In genomic region chr6:159679091-159680077, GRCh38 we compare ENCODE assay signal across 11 cellular contexts. TPM values are rescaled to one million over a fixed set of nuclear protein-coding genes. Genes with fewer than 3 reads are reported as not detected.
DNase-seq lines count a peak whose midpoint lies in the region; ATAC-seq lines count a peak whose summit lies in the region.
"Had no signal": no experiment of that assay in that cellular context is flagged by ENCODE, and none has a peak within 500 bp of the region (broad histone marks: within the 10 kb centered on the region; RNA-seq: fewer than 3 reads in every experiment).

No MANE protein-coding gene starts in this region.

- H3K36me3 Mint-ChIP-seq in activated T-helper 2 cell treated with anti-CD3 and anti-CD28 coated beads, Interferon-gamma antibody, Interleukin-2, Interleukin-4, amounts not matched to agents 10 μg/mL and 5 μg/mL and 100 μg/mL, durations not matched to agents 14 hours and 24 hours and 36 hours (ENCODE audit: low read depth), result peaks cover 41% of the 10 kb centered on the region
- H3K36me3 Mint-ChIP-seq in T-helper 17 cell (ENCODE audit: low read depth), result peaks cover 2% of the 10 kb centered on the region

- ATAC-seq in GM21529 (IDR thresholded peaks at IDR 0.05; ENCODE audit: unreplicated experiment), result peak; percentile 45
- ATAC-seq in GM18873 (IDR thresholded peaks at IDR 0.05; ENCODE audit: low FRiP score, unreplicated experiment), result no peak
- ATAC-seq in T-helper 17 cell, result no peak
- no peak for ATAC-seq in HG03095 (IDR thresholded peaks at IDR 0.05; ENCODE audit: unreplicated experiment)

- peaks cover 32% of the 10 kb centered on the region for H3K4me1 Mint-ChIP-seq in activated T-helper 2 cell treated with anti-CD3 and anti-CD28 coated beads, Interferon-gamma antibody, Interleukin-2, Interleukin-4, amounts not matched to agents 10 μg/mL and 5 μg/mL and 100 μg/mL, durations not matched to agents 14 hours and 24 hours and 36 hours (ENCODE audit: low read depth)
- peaks cover 9% of the 10 kb centered on the region for H3K4me1 Mint-ChIP-seq in T-helper 17 cell

- peak overlapping the region; percentile 78 for H3K27ac Mint-ChIP-seq in activated T-helper 2 cell treated with anti-CD3 and anti-CD28 coated beads, Interferon-gamma antibody, Interleukin-2, Interleukin-4, amounts not matched to agents 10 μg/mL and 5 μg/mL and 100 μg/mL, durations not matched to agents 14 hours and 24 hours and 36 hours
- H3K27ac Mint-ChIP-seq in T-helper 17 cell, result no peak overlapping the region

- H3K27me3 Mint-ChIP-seq in activated T-helper 2 cell treated with anti-CD3 and anti-CD28 coated beads, Interferon-gamma antibody, Interleukin-2, Interleukin-4, amounts not matched to agents 10 μg/mL and 5 μg/mL and 100 μg/mL, durations not matched to agents 14 hours and 24 hours and 36 hours (ENCODE audit: low read depth), result no peaks in the 10 kb centered on the region
- H3K27me3 Mint-ChIP-seq in T-helper 17 cell, result no peaks in the 10 kb centered on the region

- DNase-seq in CD1c-positive myeloid dendritic cell (ENCODE audit: extremely low spot score) (peak; percentile 39), kidney glomerular epithelial cell (lab: John Stamatoyannopoulos, UW) (peak; percentile 11), pons (ENCODE audit: low spot score) (no peak), T-helper 17 cell (no peak)
- no peak for DNase-seq in activated T-helper 2 cell treated with anti-CD3 and anti-CD28 coated beads, Interferon-gamma antibody, Interleukin-2, Interleukin-4, amounts not matched to agents 10 μg/mL and 5 μg/mL and 100 μg/mL, durations not matched to agents 14 hours and 24 hours and 36 hours (ENCODE audit: low spot score)
- DNase-seq: DMS53; mammary epithelial cell; NK-92 treated with Interleukin-12 subunit alpha and Interleukin-12 subunit beta, amount 100 ng/mL, for 24 hours had no signal

- H3K4me3 Mint-ChIP-seq in activated T-helper 2 cell treated with anti-CD3 and anti-CD28 coated beads, Interferon-gamma antibody, Interleukin-2, Interleukin-4, amounts not matched to agents 10 μg/mL and 5 μg/mL and 100 μg/mL, durations not matched to agents 14 hours and 24 hours and 36 hours (ENCODE audit: low read depth), result no peak overlapping the region
- H3K4me3 Mint-ChIP-seq in T-helper 17 cell, result no peak overlapping the region

- peaks cover 4% of the 10 kb centered on the region for H3K9me3 Mint-ChIP-seq in activated T-helper 2 cell treated with anti-CD3 and anti-CD28 coated beads, Interferon-gamma antibody, Interleukin-2, Interleukin-4, amounts not matched to agents 10 μg/mL and 5 μg/mL and 100 μg/mL, durations not matched to agents 14 hours and 24 hours and 36 hours

- intact Hi-C loops in activated T-helper 2 cell treated with anti-CD3 and anti-CD28 coated beads, Interferon-gamma antibody, Interleukin-2, Interleukin-4, amounts not matched to agents 10 μg/mL and 5 μg/mL and 100 μg/mL, durations not matched to agents 14 hours and 24 hours and 36 hours (cut with micrococcal nuclease), result no loop called here

- no peaks in the 10 kb centered on the region for H3K9me3 ChIP-seq in T-helper 17 cell (ENCODE audit: control insufficient read depth, low read length, poor library complexity, severe bottlenecking)

RNA-seq across cellular contexts. Expression of gene SOD2, which starts 13.7 kb away (rescaled TPM):
- 54.3 and 60.8 TPM in 2 replicates for total RNA-seq in activated T-helper 2 cell treated with anti-CD3 and anti-CD28 coated beads, Interferon-gamma antibody, Interleukin-2, Interleukin-4, amounts not matched to agents 10 μg/mL and 5 μg/mL and 100 μg/mL, durations not matched to agents 14 hours and 24 hours and 36 hours
- 100 to 1,000 TPM; 200 to 292 TPM for total RNA-seq in T-helper 17 cell

RNA-seq across cellular contexts. Expression of gene WTAP, which starts 47.9 kb away (rescaled TPM):
- total RNA-seq in activated T-helper 2 cell treated with anti-CD3 and anti-CD28 coated beads, Interferon-gamma antibody, Interleukin-2, Interleukin-4, amounts not matched to agents 10 μg/mL and 5 μg/mL and 100 μg/mL, durations not matched to agents 14 hours and 24 hours and 36 hours, result 110 and 114 TPM in 2 replicates
- total RNA-seq in T-helper 17 cell, result 100 to 1,000 TPM; 159 to 160 TPM

Comparison
In these comparisons a context has a peak if more than half of its experiments do, and no peak if none do; other contexts are left out.
1. DNase-seq: peak in CD1c-positive myeloid dendritic cell (single experiment) and kidney glomerular epithelial cell (single experiment); none in activated T-helper 2 cell treated with anti-CD3 and anti-CD28 coated beads, Interferon-gamma antibody, Interleukin-2, Interleukin-4, amounts not matched to agents 10 μg/mL and 5 μg/mL and 100 μg/mL, durations not matched to agents 14 hours and 24 hours and 36 hours (single experiment), pons (single experiment) and T-helper 17 cell (0 of 3).